In the genomic region with DNA sequence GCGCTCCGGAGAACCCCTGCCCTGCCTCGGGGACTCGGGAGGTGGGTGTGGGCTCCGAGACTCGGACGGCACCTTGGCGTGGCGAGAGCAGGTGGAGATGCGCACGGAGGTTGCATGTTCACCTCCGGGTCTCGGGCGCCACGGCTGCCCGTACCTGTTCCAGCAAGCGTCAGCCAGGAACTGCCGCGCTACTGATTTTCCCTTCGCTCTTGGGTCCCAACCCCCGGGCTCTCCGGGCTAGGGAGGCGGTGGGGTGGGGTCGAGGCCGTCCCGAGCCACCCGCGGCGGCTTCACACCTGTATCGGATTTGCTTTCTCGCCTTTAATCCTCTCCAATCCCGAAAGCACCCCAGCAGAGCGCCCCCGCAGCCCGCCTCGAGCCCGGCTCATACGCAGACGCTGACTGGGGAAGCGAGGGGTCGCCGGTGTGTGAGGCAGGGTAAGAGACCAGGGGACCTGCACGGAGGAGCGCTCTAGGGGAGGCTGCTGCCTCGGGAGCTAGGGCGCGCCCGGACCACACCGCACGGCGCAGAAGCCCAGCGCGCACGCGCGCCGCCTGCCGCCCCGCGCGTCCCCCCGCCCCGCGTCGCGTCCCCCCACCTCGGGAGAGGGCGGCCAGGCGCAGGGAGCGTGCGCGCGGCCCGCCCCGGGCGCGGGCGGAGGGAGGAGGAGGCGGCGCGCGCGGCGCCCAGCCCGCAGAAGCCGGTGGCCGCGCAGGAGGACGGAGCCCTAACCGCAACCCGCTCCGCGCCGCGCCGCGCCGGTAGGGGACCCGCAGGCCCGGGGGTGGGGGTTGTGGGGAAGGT, we compare ENCODE assay signal across 1 cellular context.
TF ChIP-seq lines count a peak whose summit lies in the region.

A gene with protein sequence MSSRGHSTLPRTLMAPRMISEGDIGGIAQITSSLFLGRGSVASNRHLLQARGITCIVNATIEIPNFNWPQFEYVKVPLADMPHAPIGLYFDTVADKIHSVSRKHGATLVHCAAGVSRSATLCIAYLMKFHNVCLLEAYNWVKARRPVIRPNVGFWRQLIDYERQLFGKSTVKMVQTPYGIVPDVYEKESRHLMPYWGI (plus strand): TSS at position 695 of the 805 bp plus-strand sequence. CDS start 22,382 bp downstream, outside the sequence.

TF ChIP-seq in A549, 52 proteins besides CTCF, POLR2A, EP300 and RAD21 (continued from another document):
- peak; percentile 30; the same call in 1 of the 2 replicates for TF ChIP-seq TP53 (CRISPR knock-in tag; IDR thresholded peaks at IDR 0.05)
